Comparison of ENCODE assay signal across 14 cellular contexts in genomic region chr7:82549616-82550285, GRCh38.
"Had no signal": no experiment of that assay in that cellular context is flagged by ENCODE, and none has a peak within 500 bp of the region (broad histone marks: within the 10 kb centered on the region; RNA-seq: fewer than 3 reads in every experiment).

No MANE protein-coding gene starts in this region.

- H3K4me1 ChIP-seq: body of pancreas, foreskin keratinocyte, left ventricle myocardium inferior, right atrium auricular region, transverse colon had no signal

- FAIRE-seq: kidney had no signal

- H3K9me3 ChIP-seq: transverse colon had no signal

- H3K27ac ChIP-seq: body of pancreas, dorsolateral prefrontal cortex, foreskin keratinocyte, left ventricle myocardium inferior, right atrium auricular region, transverse colon had no signal

- H3K4me3 ChIP-seq: body of pancreas, dorsolateral prefrontal cortex, left ventricle myocardium inferior, right atrium auricular region, transverse colon had no signal

- ATAC-seq: activated CD8-positive, alpha-beta memory T cell treated with anti-CD3 and anti-CD28 coated beads, Interleukin-2, amount 10 ng/mL, durations not matched to agents 7 days and 5 days; body of pancreas; foreskin keratinocyte had no signal

- H3K36me3 ChIP-seq: left ventricle myocardium inferior, right atrium auricular region, transverse colon had no signal

- DNase-seq: activated CD4-positive, alpha-beta memory T cell treated with anti-CD3 and anti-CD28 coated beads, Interleukin-2, amount 10 ng/mL, durations not matched to agents 7 days and 5 days; activated CD4-positive, alpha-beta T cell treated with anti-CD3 and anti-CD28 coated beads for 48 hours; activated CD4-positive, CD25-positive, alpha-beta regulatory T cell; activated CD8-positive, alpha-beta memory T cell treated with anti-CD3 and anti-CD28 coated beads, Interleukin-2, amount 10 ng/mL, durations not matched to agents 7 days and 5 days; activated naive CD8-positive, alpha-beta T cell treated with anti-CD3 and anti-CD28 coated beads, Interleukin-2, amount 10 ng/mL, durations not matched to agents 7 days and 5 days; body of pancreas; dorsolateral prefrontal cortex; foreskin keratinocyte; glutamatergic neuron; hypothalamus; kidney; left ventricle myocardium inferior; transverse colon had no signal

- H3K27me3 ChIP-seq: dorsolateral prefrontal cortex, foreskin keratinocyte, right atrium auricular region, transverse colon had no signal
